Comparison of ENCODE assay signal across 8 cellular contexts in genomic region chr5:172910828-172911627, GRCh38. TPM values are rescaled to one million over a fixed set of nuclear protein-coding genes. Genes with fewer than 3 reads are reported as not detected.
DNase-seq lines count a peak whose midpoint lies in the region; ATAC-seq and TF ChIP-seq lines count a peak whose summit lies in the region.

No MANE protein-coding gene starts in this region.

- peaks cover 40% of the 10 kb centered on the region for H3K36me3 Mint-ChIP-seq in Calu3 (ENCODE audit: insufficient read depth, unreplicated experiment)

- H3K4me1 Mint-ChIP-seq in Calu3 (ENCODE audit: low read depth, unreplicated experiment): peaks cover 4% of the 10 kb centered on the region

- TF ChIP-seq CTCF in Calu3 (IDR thresholded peaks at IDR 0.05; ENCODE audit: unreplicated experiment) (peak; percentile 12), esophagus squamous epithelium (IDR thresholded peaks at IDR 0.05) (peak in 3 of 6 experiments; percentile 26 to 46 (median 46)), neutrophil (IDR thresholded peaks at IDR 0.05) (peak; percentile 44)

- WGBS in esophagus squamous epithelium, 2 donors: 60 to 77% methylated on average over 7 to 9 of the region's 9 CpGs

- DNase-seq in Calu3: peak; percentile 80
- peak; percentile 88 to 90 for DNase-seq in SJSA1 (ENCODE audit: low read depth in 1 of 2, low spot score in 2 of 2)
- no peak for DNase-seq in esophagus squamous epithelium (lab: John Stamatoyannopoulos, UW)
- DNase-seq in NCI-H1436 (lab: John Stamatoyannopoulos, UW): no peak
- no peak for DNase-seq in occipital lobe (lab: John Stamatoyannopoulos, UW)

- CTCF ChIA-PET in Calu3 (lab: Charles Lee): interaction anchor here (0.6 to 0.9 kb wide), 2 partner anchors 30 to 146 kb away, joined by 3 to 4 read pairs; no protein-coding TSS in a partner anchor

- H3K9me3 Mint-ChIP-seq in Calu3 (ENCODE audit: low read depth, unreplicated experiment): no peaks in the 10 kb centered on the region

- H3K9me3 ChIP-seq in SJSA1 (replicated peaks) (no peaks in the 10 kb centered on the region), esophagus squamous epithelium (no peaks in the 10 kb centered on the region), neutrophil (no peaks in the 10 kb centered on the region)

- H3K4me1 ChIP-seq in SJSA1 (replicated peaks): peaks cover 23% of the 10 kb centered on the region
- H3K4me1 ChIP-seq in esophagus squamous epithelium: peaks cover 0 to 19% (median 4%) of the 10 kb centered on the region in 3 donors
- peaks cover 3 to 5% of the 10 kb centered on the region in 2 experiments for H3K4me1 ChIP-seq in neutrophil (ENCODE audit: control insufficient read depth in 1 of 2, insufficient read depth in 1 of 2, low read depth in 1 of 2, low read length in 1 of 2)

- H3K36me3 ChIP-seq in SJSA1 (peaks cover 54% of the 10 kb centered on the region), esophagus squamous epithelium (peaks cover 0 to 68% (median 16%) of the 10 kb centered on the region in 3 donors), neutrophil (peaks cover 40% of the 10 kb centered on the region)

- peak; percentile 60 for ATAC-seq in GM21423 (IDR thresholded peaks at IDR 0.05; ENCODE audit: unreplicated experiment)
- ATAC-seq in GM21737 (IDR thresholded peaks at IDR 0.05; ENCODE audit: unreplicated experiment): no peak

- intact Hi-C loops in Calu3 (cut with micrococcal nuclease; ENCODE audit: unreplicated experiment) (loop anchor here (1.0 kb wide), 1 partner anchor 195 kb away; no protein-coding TSS in a partner anchor), esophagus squamous epithelium (cut with DNase I) (no loop called here)

- H3K4me3 ChIP-seq in SJSA1 (no peak overlapping the region), esophagus squamous epithelium (no peak overlapping the region), neutrophil (ENCODE audit: low read depth in 1 of 2, low read length in 1 of 2) (no peak overlapping the region)

- no peaks in the 10 kb centered on the region for H3K27me3 Mint-ChIP-seq in Calu3 (ENCODE audit: unreplicated experiment)

- H3K27ac ChIP-seq in SJSA1 (peak overlapping the region; percentile 8; the same call in 1 of the 2 replicates), esophagus squamous epithelium (peak overlapping the region; percentile 32 to 83 (median 64)), neutrophil (peak overlapping the region; percentile 55)

- H3K27ac Mint-ChIP-seq in Calu3 (ENCODE audit: unreplicated experiment): peak overlapping the region; percentile 36

- TF ChIP-seq POLR2A in esophagus squamous epithelium (IDR thresholded peaks at IDR 0.05): no peak

- no peak overlapping the region for H3K4me3 Mint-ChIP-seq in Calu3 (ENCODE audit: low read depth, unreplicated experiment)

- no TSS peak for BruUV-seq in Calu3 (replicated peaks; lab: Mats Ljungman, UMichigan)

- no peaks in the 10 kb centered on the region for H3K27me3 ChIP-seq in SJSA1 (replicated peaks)
- H3K27me3 ChIP-seq in esophagus squamous epithelium: no peaks in the 10 kb centered on the region
- H3K27me3 ChIP-seq in neutrophil: no peaks in the 10 kb centered on the region

RNA-seq across cellular contexts. Expression of gene RPL26L1, which starts 48.2 kb away (rescaled TPM):
- total RNA-seq in Calu3 (2022) (59.4 and 62.7 TPM in 2 replicates), esophagus squamous epithelium (10 to 100 TPM; 28.6 to 45.9 (median 34.8) TPM), occipital lobe (29.8 TPM)
- 167 and 184 TPM in 2 replicates for total RNA-seq in SJSA1 (2014; rRNA removed; shearing (Covaris generic))

Comparison
In these comparisons a context has a peak if more than half of its experiments do, and no peak if none do; other contexts are left out.
1. DNase-seq: peak in Calu3 (single experiment) and SJSA1 (2 of 2); none in esophagus squamous epithelium (single experiment), NCI-H1436 (single experiment) and occipital lobe (single experiment).
2. H3K27ac ChIP-seq: peak in every context shown above with its lines; median percentile 64 in esophagus squamous epithelium; 55 in neutrophil; 8 in SJSA1.